Comparison of ENCODE assay signal across 20 cellular contexts in genomic region chr12:14998941-14999340, GRCh38. TPM values are rescaled to one million over a fixed set of nuclear protein-coding genes. Genes with fewer than 3 reads are reported as not detected.
DNase-seq lines count a peak whose midpoint lies in the region; ATAC-seq and TF ChIP-seq lines count a peak whose summit lies in the region.
"Had no signal": no experiment of that assay in that cellular context is flagged by ENCODE, and none has a peak within 500 bp of the region (broad histone marks: within the 10 kb centered on the region; RNA-seq: fewer than 3 reads in every experiment).

No MANE protein-coding gene starts in this region.

- peaks cover 14% of the 10 kb centered on the region for H3K4me1 Mint-ChIP-seq in stimulated activated memory B cell treated with anti-CD40 and anti-IgM and Interleukin-4, amounts not matched to agents 10 μg/mL and 1 μg/mL and 100 μg/mL, for 72 hours

- no peaks in the 10 kb centered on the region for H3K27me3 ChIP-seq in SK-N-SH (ENCODE audit: insufficient read depth)
- H3K27me3 ChIP-seq in muscle layer of colon (ENCODE audit: control insufficient read depth in 1 of 2, insufficient read depth in 2 of 2, low read length in 2 of 2), result no peaks in the 10 kb centered on the region
- H3K27me3 ChIP-seq in smooth muscle cell (ENCODE audit: low read depth), result no peaks in the 10 kb centered on the region

- no peak for TF ChIP-seq RAD21 in SK-N-SH (IDR thresholded peaks at IDR 0.05; ENCODE audit: low read length)

- H3K36me3 ChIP-seq in SK-N-SH (replicated peaks in 1 of 2; ENCODE audit: control insufficient read depth in 1 of 2, insufficient read depth in 2 of 2, low read length in 1 of 2) (no peaks in the 10 kb centered on the region), muscle layer of colon (ENCODE audit: insufficient read depth, low read length) (no peaks in the 10 kb centered on the region), smooth muscle cell (ENCODE audit: low read depth) (no peaks in the 10 kb centered on the region)
- H3K36me3 ChIP-seq: BLaER1 treated with 17β-estradiol and CSF1 and Interleukin-3, amounts not matched to agents 10 nM and 100 nM had no signal

- DNase-seq in SK-N-SH (no peak), fibroblast of mammary gland (ENCODE audit: low read depth) (peak; percentile 3), smooth muscle cell (lab: John Stamatoyannopoulos, UW; ENCODE audit: unreplicated experiment) (no peak), globus pallidus (ENCODE audit: low spot score) (no peak), EL (no peak)
- DNase-seq: CD8-positive, alpha-beta memory T cell; H9; NCI-H1417 treated with DMSO at 0.1 percent for 48 hours; NCI-H187 treated with DMSO at 0.1 percent for 48 hours; NCI-H2227 treated with DMSO at 0.1 percent for 48 hours; NCI-H510A treated with DMSO at 0.1 percent for 48 hours; NCI-H774; RPMI8226 had no signal

- H3K4me2 ChIP-seq in SK-N-SH (peak overlapping the region; percentile 47; the same call in 1 of the 2 replicates), smooth muscle cell (no peak overlapping the region)
- H3K4me2 ChIP-seq: BLaER1 treated with 17β-estradiol and CSF1 and Interleukin-3, amounts not matched to agents 10 nM and 100 nM; KMS-11 had no signal

- H3K27me3 Mint-ChIP-seq in stimulated activated memory B cell treated with anti-CD40 and anti-IgM and Interleukin-4, amounts not matched to agents 10 μg/mL and 1 μg/mL and 100 μg/mL, for 72 hours, result peaks cover 29% of the 10 kb centered on the region

- no peak for ATAC-seq in stimulated activated memory B cell treated with anti-CD40 and anti-IgM and Interleukin-4, amounts not matched to agents 10 μg/mL and 1 μg/mL and 100 μg/mL, for 72 hours
- no peak for ATAC-seq in GM21515 (IDR thresholded peaks at IDR 0.05; ENCODE audit: unreplicated experiment)

- no peaks in the 10 kb centered on the region for H3K9me2 ChIP-seq in SK-N-SH

- peak overlapping the region; percentile 16; the same call in 1 of the 2 replicates for H3K9ac ChIP-seq in SK-N-SH
- H3K9ac ChIP-seq in muscle layer of colon (ENCODE audit: low read length), result no peak overlapping the region
- no peak overlapping the region for H3K9ac ChIP-seq in smooth muscle cell (ENCODE audit: low read depth)
- H3K9ac ChIP-seq: BLaER1 treated with 17β-estradiol and CSF1 and Interleukin-3, amounts not matched to agents 10 nM and 100 nM; KMS-11 had no signal

- no peak; a peak in 1 of 4 replicates for TF ChIP-seq EP300 in SK-N-SH (IDR thresholded peaks at IDR 0.05; ENCODE audit: borderline replicate concordance in 1 of 2, low read depth in 1 of 2, low read length in 1 of 2)

- H3K27ac ChIP-seq in SK-N-SH (ENCODE audit: low read depth in 2 of 2, low read length in 1 of 2), result peak overlapping the region; percentile 84 to 94; a peak in 3 of 4 replicates
- H3K27ac ChIP-seq in muscle layer of colon (ENCODE audit: low read depth, low read length), result peak overlapping the region; percentile 45
- H3K27ac ChIP-seq in smooth muscle cell (ENCODE audit: low read depth), result no peak overlapping the region
- H3K27ac ChIP-seq: A549; BLaER1 treated with 17β-estradiol and CSF1 and Interleukin-3, amounts not matched to agents 10 nM and 100 nM; KMS-11 had no signal

- no peak overlapping the region for H3K4me3 Mint-ChIP-seq in stimulated activated memory B cell treated with anti-CD40 and anti-IgM and Interleukin-4, amounts not matched to agents 10 μg/mL and 1 μg/mL and 100 μg/mL, for 72 hours
- H3K4me3 Mint-ChIP-seq: CD8-positive, alpha-beta memory T cell; H9 had no signal

- peaks cover 27% of the 10 kb centered on the region for H3F3A ChIP-seq in SK-N-SH (replicated peaks; ENCODE audit: insufficient read depth)
- no peaks in the 10 kb centered on the region for H3F3A ChIP-seq in smooth muscle cell (ENCODE audit: low read depth)

- H3K9me3 ChIP-seq in SK-N-SH, result no peaks in the 10 kb centered on the region
- no peaks in the 10 kb centered on the region for H3K9me3 ChIP-seq in muscle layer of colon (ENCODE audit: low read length)
- no peaks in the 10 kb centered on the region for H3K9me3 ChIP-seq in smooth muscle cell (replicated peaks; ENCODE audit: low read depth)
- H3K9me3 ChIP-seq: A549; BLaER1 treated with 17β-estradiol and CSF1 and Interleukin-3, amounts not matched to agents 10 nM and 100 nM had no signal

- no peaks in the 10 kb centered on the region for H3K9me3 Mint-ChIP-seq in stimulated activated memory B cell treated with anti-CD40 and anti-IgM and Interleukin-4, amounts not matched to agents 10 μg/mL and 1 μg/mL and 100 μg/mL, for 72 hours
- H3K9me3 Mint-ChIP-seq: CD8-positive, alpha-beta memory T cell had no signal

- H3K4me3 ChIP-seq in SK-N-SH (ENCODE audit: low read depth in 2 of 2, low read length in 1 of 2) (no peak overlapping the region), fibroblast of mammary gland (ENCODE audit: control insufficient read depth, low read depth, low read length) (no peak overlapping the region), muscle layer of colon (ENCODE audit: low read depth in 1 of 2, low read length in 2 of 2) (no peak overlapping the region), smooth muscle cell (no peak overlapping the region)
- H3K4me3 ChIP-seq: A549; BLaER1 treated with 17β-estradiol and CSF1 and Interleukin-3, amounts not matched to agents 10 nM and 100 nM had no signal

- no peaks in the 10 kb centered on the region for H4K20me1 ChIP-seq in SK-N-SH (ENCODE audit: insufficient read depth)
- no peaks in the 10 kb centered on the region for H4K20me1 ChIP-seq in smooth muscle cell (ENCODE audit: low read depth)
- H4K20me1 ChIP-seq: BLaER1 treated with 17β-estradiol and CSF1 and Interleukin-3, amounts not matched to agents 10 nM and 100 nM had no signal

- POLR2A ChIA-PET in SK-N-SH (lab: Yijun Ruan, JAX), result no interaction called here

- no peaks in the 10 kb centered on the region for H3K36me3 Mint-ChIP-seq in stimulated activated memory B cell treated with anti-CD40 and anti-IgM and Interleukin-4, amounts not matched to agents 10 μg/mL and 1 μg/mL and 100 μg/mL, for 72 hours
- H3K36me3 Mint-ChIP-seq: CD8-positive, alpha-beta memory T cell had no signal

- H2AFZ ChIP-seq in SK-N-SH (ENCODE audit: low read depth), result no peak overlapping the region
- H2AFZ ChIP-seq in smooth muscle cell (ENCODE audit: low read depth), result no peak overlapping the region

- CTCF ChIA-PET in SK-N-SH (lab: Yijun Ruan, JAX), result interaction anchor here (1.0 to 1.4 kb wide), 2 partner anchors 187 to 222 kb away, joined by 3 read pairs; partner anchors contain the start of gene RERG

- H3K79me2 ChIP-seq in SK-N-SH (ENCODE audit: insufficient read depth) (no peaks in the 10 kb centered on the region), smooth muscle cell (ENCODE audit: low read depth) (no peaks in the 10 kb centered on the region)

- no peak for TF ChIP-seq CTCF in SK-N-SH (IDR thresholded peaks at IDR 0.05)
- no peak for TF ChIP-seq CTCF in fibroblast of mammary gland (conservative IDR thresholded peaks at IDR 0.05; ENCODE audit: control insufficient read depth, insufficient read depth, low read depth, low read length)
- TF ChIP-seq CTCF in smooth muscle cell (IDR thresholded peaks at IDR 0.05; ENCODE audit: borderline replicate concordance, insufficient read depth, poor library complexity, severe bottlenecking), result no peak

- peak overlapping the region; percentile 1 for H3K27ac Mint-ChIP-seq in stimulated activated memory B cell treated with anti-CD40 and anti-IgM and Interleukin-4, amounts not matched to agents 10 μg/mL and 1 μg/mL and 100 μg/mL, for 72 hours
- H3K27ac Mint-ChIP-seq: H9 had no signal

- 14% methylated on average over 1 of the region's 1 CpG for WGBS in SK-N-SH (ENCODE audit: low lambda C conversion rate)
- WGBS in smooth muscle cell (ENCODE audit: low lambda C conversion rate), result 17% methylated on average over 1 of the region's 1 CpG

- H3K4me1 ChIP-seq in SK-N-SH (ENCODE audit: control insufficient read depth in 1 of 2, insufficient read depth in 2 of 2, low read depth in 1 of 2, low read length in 1 of 2) (peaks cover 0 to 22% of the 10 kb centered on the region in 2 experiments), muscle layer of colon (ENCODE audit: insufficient read depth, low read length) (peaks cover 50% of the 10 kb centered on the region), smooth muscle cell (ENCODE audit: low read depth) (peaks cover 6% of the 10 kb centered on the region)

TF ChIP-seq in SK-N-SH, 30 proteins besides CTCF, POLR2A, EP300 and RAD21 (continues in another document):
- peak; percentile 71 for TF ChIP-seq PBX3 (IDR thresholded peaks at IDR 0.05)
- TF ChIP-seq FOSL2 (IDR thresholded peaks at IDR 0.05; ENCODE audit: borderline replicate concordance, low read depth), result no peak
- TF ChIP-seq FOXM1 (IDR thresholded peaks at IDR 0.05; ENCODE audit: low read depth), result peak; percentile 8; the same call in 1 of the 2 replicates
- no peak for TF ChIP-seq NRF1 (IDR thresholded peaks at IDR 0.05; ENCODE audit: low read depth, low read length)

RNA-seq across cellular contexts. Expression of gene PDE6H, which starts 26.1 kb away (rescaled TPM):
- not detected in 2 replicates for polyA plus RNA-seq in SK-N-SH (2012; rRNA removed)
- not detected in 2 replicates for polyA plus RNA-seq in SK-N-SH (2012; cell fraction: cytosol; rRNA removed)
- 0.10 TPM in 1 of 2 replicates, not detected in the other for polyA plus RNA-seq in SK-N-SH (2012; cell fraction: nucleus; rRNA removed)
- not detected in 2 replicates for total RNA-seq in smooth muscle cell
- polyA plus RNA-seq in smooth muscle cell, result not detected in 2 replicates
- total RNA-seq: CD8-positive, alpha-beta memory T cell; H9; HT-29 had no signal
- polyA plus RNA-seq: A549; CD8-positive, alpha-beta memory T cell had no signal

RNA-seq across cellular contexts. Expression of gene ARHGDIB, which starts 37.5 kb away (rescaled TPM):
- polyA plus RNA-seq in SK-N-SH (2012; rRNA removed) (362 and 393 TPM in 2 replicates), smooth muscle cell (35.8 and 39.2 TPM in 2 replicates)
- 353 and 368 TPM in 2 replicates for polyA plus RNA-seq in SK-N-SH (2012; cell fraction: cytosol; rRNA removed)
- polyA plus RNA-seq in SK-N-SH (2012; cell fraction: nucleus; rRNA removed), result 212 and 243 TPM in 2 replicates
- total RNA-seq in smooth muscle cell, result 31.5 and 36.4 TPM in 2 replicates
